Comparison of ENCODE assay signal across 25 cellular contexts in the genomic region with DNA sequence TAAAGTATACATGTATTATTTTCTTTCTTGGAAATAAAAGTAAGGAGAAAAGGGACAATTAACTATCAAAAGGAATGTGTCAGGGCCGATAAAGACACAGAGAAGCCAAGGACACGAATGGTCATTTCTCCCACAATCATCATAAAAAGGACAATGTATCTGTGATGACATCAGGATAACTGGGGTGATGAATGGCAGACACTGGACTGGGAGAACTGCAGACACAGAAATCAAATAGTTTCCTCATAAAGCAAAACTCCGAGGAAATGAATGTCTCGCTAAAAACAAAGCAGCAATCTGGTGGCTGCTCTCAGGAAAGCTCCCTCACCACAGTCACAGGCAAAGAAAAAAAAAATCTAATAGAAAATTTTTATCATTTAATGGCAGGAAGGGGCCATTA.
"Had no signal": no experiment of that assay in that cellular context is flagged by ENCODE, and none has a peak within 500 bp of the region (broad histone marks: within the 10 kb centered on the region; RNA-seq: fewer than 3 reads in every experiment).

No MANE protein-coding gene starts in this region.

- H3K27ac Mint-ChIP-seq: naive thymus-derived CD4-positive, alpha-beta T cell; natural killer cell treated with Interleukin-12 subunit alpha and Interleukin-12 subunit beta and Interleukin-15 and Interleukin-18, amount 100 ng/mL, for 72 hours; progenitor cell of endocrine pancreas; stimulated activated naive B cell treated with anti-CD40 and anti-IgM and Interleukin-4, amounts not matched to agents 10 μg/mL and 1 μg/mL and 100 μg/mL, for 72 hours had no signal

- DNase-seq: hippocampal formation; kidney; left colon; left ventricle myocardium inferior; midbrain; mucosa of descending colon; naive thymus-derived CD4-positive, alpha-beta T cell; ovary; right lobe of liver; stimulated activated CD4-positive, alpha-beta T cell treated with anti-CD3 and anti-CD28 coated beads, Interleukin-12 subunit alpha, Interleukin-12 subunit beta, amount 100 ng/mL, for 4 hours; stimulated activated CD4-positive, alpha-beta T cell treated with anti-CD3 and anti-CD28 coated beads, Interleukin-15, amount 100 ng/mL, for 24 hours; stimulated activated CD4-positive, alpha-beta T cell treated with anti-CD3 and anti-CD28 coated beads, Interleukin-2, amount 100 ng/mL, for 24 hours; stimulated activated CD4-positive, alpha-beta T cell treated with anti-CD3 and anti-CD28 coated beads, Interleukin-4, amount 100 ng/mL, for 1 hour; stimulated activated naive B cell treated with anti-CD40 and anti-IgM and Interleukin-4, amounts not matched to agents 10 μg/mL and 1 μg/mL and 100 μg/mL, for 72 hours; stimulated activated naive CD8-positive, alpha-beta T cell treated with anti-CD3 and anti-CD28 coated beads, Interleukin-15, Interleukin-2, amounts not matched to agents 100 U/mL and 50 U/mL, for 24 hours; stomach; testis; thyroid gland; transverse colon; upper lobe of left lung had no signal

- H3K4me1 Mint-ChIP-seq: stimulated activated naive B cell treated with anti-CD40 and anti-IgM and Interleukin-4, amounts not matched to agents 10 μg/mL and 1 μg/mL and 100 μg/mL, for 72 hours had no signal

- H3K27me3 ChIP-seq: ovary, right atrium auricular region, right lobe of liver, stomach, testis, thyroid gland, transverse colon, upper lobe of left lung, vagina had no signal

- H3K36me3 Mint-ChIP-seq: naive thymus-derived CD4-positive, alpha-beta T cell; natural killer cell treated with Interleukin-12 subunit alpha and Interleukin-12 subunit beta and Interleukin-15 and Interleukin-18, amount 100 ng/mL, for 72 hours; stimulated activated naive B cell treated with anti-CD40 and anti-IgM and Interleukin-4, amounts not matched to agents 10 μg/mL and 1 μg/mL and 100 μg/mL, for 72 hours had no signal

- H3K4me3 Mint-ChIP-seq: naive thymus-derived CD4-positive, alpha-beta T cell; natural killer cell treated with Interleukin-12 subunit alpha and Interleukin-12 subunit beta and Interleukin-15 and Interleukin-18, amount 100 ng/mL, for 72 hours; stimulated activated naive B cell treated with anti-CD40 and anti-IgM and Interleukin-4, amounts not matched to agents 10 μg/mL and 1 μg/mL and 100 μg/mL, for 72 hours had no signal

- ATAC-seq: left colon; mucosa of descending colon; naive thymus-derived CD4-positive, alpha-beta T cell; natural killer cell treated with Interleukin-12 subunit alpha and Interleukin-12 subunit beta and Interleukin-15 and Interleukin-18, amount 100 ng/mL, for 72 hours; right lobe of liver; stimulated activated naive B cell treated with anti-CD40 and anti-IgM and Interleukin-4, amounts not matched to agents 10 μg/mL and 1 μg/mL and 100 μg/mL, for 72 hours; stimulated activated naive CD8-positive, alpha-beta T cell treated with anti-CD3 and anti-CD28 coated beads, Interleukin-15, Interleukin-2, amounts not matched to agents 100 U/mL and 50 U/mL, for 24 hours had no signal

- H3K4me3 ChIP-seq: left ventricle myocardium inferior, lung, mucosa of descending colon, ovary, right atrium auricular region, right lobe of liver, stomach, testis, thyroid gland, transverse colon, upper lobe of left lung, vagina had no signal

- H3K9me3 ChIP-seq: left ventricle myocardium inferior, mucosa of descending colon, ovary, right atrium auricular region, right lobe of liver, stomach, testis, thyroid gland, transverse colon, upper lobe of left lung, vagina had no signal

- H3K27ac ChIP-seq: left ventricle myocardium inferior, ovary, right atrium auricular region, right lobe of liver, stomach, testis, thyroid gland, transverse colon, upper lobe of left lung, vagina had no signal

- H3K36me3 ChIP-seq: left ventricle myocardium inferior, ovary, right atrium auricular region, right lobe of liver, stomach, thyroid gland, transverse colon, upper lobe of left lung, vagina had no signal

- H3K4me1 ChIP-seq: left ventricle myocardium inferior, right atrium auricular region, right lobe of liver, stomach, testis, thyroid gland, transverse colon, upper lobe of left lung, vagina had no signal

- H3K27me3 Mint-ChIP-seq: progenitor cell of endocrine pancreas had no signal

- H3K9me3 Mint-ChIP-seq: naive thymus-derived CD4-positive, alpha-beta T cell; natural killer cell treated with Interleukin-12 subunit alpha and Interleukin-12 subunit beta and Interleukin-15 and Interleukin-18, amount 100 ng/mL, for 72 hours; stimulated activated naive B cell treated with anti-CD40 and anti-IgM and Interleukin-4, amounts not matched to agents 10 μg/mL and 1 μg/mL and 100 μg/mL, for 72 hours had no signal
